14 cellular contexts compared by ENCODE assay signal in genomic region chr7:75957021-75957736, GRCh38. TPM values are rescaled to one million over a fixed set of nuclear protein-coding genes. Genes with fewer than 3 reads are reported as not detected.
DNase-seq lines count a peak whose midpoint lies in the region; ATAC-seq and TF ChIP-seq lines count a peak whose summit lies in the region.
"Had no signal": no experiment of that assay in that cellular context is flagged by ENCODE, and none has a peak within 500 bp of the region (broad histone marks: within the 10 kb centered on the region; RNA-seq: fewer than 3 reads in every experiment).

No MANE protein-coding gene starts in this region.

- H2AK5ac ChIP-seq in mesendoderm (ENCODE audit: low read length), result no peak overlapping the region

- no peak overlapping the region for H2BK120ac ChIP-seq in mesendoderm (ENCODE audit: low read depth, low read length)

- 72 to 83% (median 77%) methylated on average over 16 of the region's 16 CpGs for WGBS in heart left ventricle, 4 donors
- WGBS in mesendoderm (ENCODE audit: extremely low coverage, insufficient coverage, low lambda C conversion rate), result no CpG with 5 or more reads among the region's 16 CpGs
- 92% methylated on average over 16 of the region's 16 CpGs for WGBS in esophagus muscularis mucosa

- H3K9me3 ChIP-seq in heart left ventricle (no peaks in the 10 kb centered on the region), esophagus muscularis mucosa (no peaks in the 10 kb centered on the region)
- H3K9me3 ChIP-seq: tibial nerve had no signal

- no peak overlapping the region for H3K23ac ChIP-seq in mesendoderm (ENCODE audit: low read length)

- no peak overlapping the region for H3K18ac ChIP-seq in mesendoderm (ENCODE audit: low read length)

- H3K4me3 ChIP-seq in heart left ventricle (no peak overlapping the region), mesendoderm (ENCODE audit: low read length) (no peak overlapping the region), esophagus muscularis mucosa (no peak overlapping the region)
- H3K4me3 ChIP-seq: tibial nerve had no signal

- in situ Hi-C loops in ACHN (cut with HindIII; ENCODE audit: low pct_ligation_motif_present, low pct_unique_long_range_greater_than_20kb, low sequenced_read_pairs), result no loop called here

- no peak overlapping the region for H3K4ac ChIP-seq in mesendoderm (ENCODE audit: low read depth, low read length)

- H4K8ac ChIP-seq in mesendoderm (ENCODE audit: low read depth, low read length), result no peak overlapping the region

- ATAC-seq in Right ventricle myocardium superior (ENCODE audit: poor library complexity), result peak; percentile 49
- ATAC-seq in heart left ventricle, result peak in 3 of 4 donors; percentile 23 to 41 (median 26)
- ATAC-seq in HG03139 (IDR thresholded peaks at IDR 0.05; ENCODE audit: unreplicated experiment), result no peak
- ATAC-seq: natural killer cell treated with Interleukin-12 subunit alpha and Interleukin-12 subunit beta and Interleukin-15 and Interleukin-18, amount 100 ng/mL, for 72 hours; T-helper 17 cell had no signal

- H3K27ac ChIP-seq in heart left ventricle (no peak overlapping the region), mesendoderm (ENCODE audit: low read depth, low read length) (peak overlapping the region; percentile 52), esophagus muscularis mucosa (replicated peaks in 1 of 4) (no peak overlapping the region)
- H3K27ac ChIP-seq: tibial nerve had no signal

- peaks cover 0 to 77% (median 51%) of the 10 kb centered on the region in 9 donors for H3K36me3 ChIP-seq in heart left ventricle
- H3K36me3 ChIP-seq in mesendoderm (ENCODE audit: control insufficient read depth, insufficient read depth, low read length), result peaks cover 7% of the 10 kb centered on the region
- H3K36me3 ChIP-seq in esophagus muscularis mucosa, result peaks cover 32 to 74% (median 67%) of the 10 kb centered on the region in 4 donors

- intact Hi-C loops in Right ventricle myocardium superior (cut with DNase I), result no loop called here
- intact Hi-C loops in cardiac septum (cut with DNase I), result no loop called here
- intact Hi-C loops in heart left ventricle (cut with DNase I), result loop anchor here in 2 of 10 donors (5.0 to 10.0 kb wide), 2 partner anchors 35 to 58 kb away; no protein-coding TSS in a partner anchor
- intact Hi-C loops in esophagus muscularis mucosa (cut with DNase I), result no loop called here

- H3K4me1 ChIP-seq in heart left ventricle (peaks cover 0 to 21% (median 7%) of the 10 kb centered on the region in 12 donors), mesendoderm (ENCODE audit: control insufficient read depth, low read depth, low read length) (peaks cover 4% of the 10 kb centered on the region), esophagus muscularis mucosa (peaks cover 2 to 9% (median 4%) of the 10 kb centered on the region in 4 donors)

- DNase-seq in Right ventricle myocardium superior, result no peak
- DNase-seq in cardiac septum (ENCODE audit: low spot score), result no peak
- peak in 1 of 5 donors; percentile 26 for DNase-seq in heart left ventricle
- DNase-seq in mesendoderm, result peak; percentile 94
- no peak for DNase-seq in esophagus muscularis mucosa (ENCODE audit: extremely low spot score)
- no peak for DNase-seq in ACHN
- DNase-seq in SK-N-DZ (ENCODE audit: low spot score), result no peak
- DNase-seq: activated effector memory CD4-positive, alpha-beta T cell treated with Interleukin-2 at 50 U/mL for 16 hours; erythroblast; NCI-H2227 treated with DMSO at 0.1 percent for 48 hours; T-helper 17 cell had no signal

- no peak overlapping the region for H2BK5ac ChIP-seq in mesendoderm (ENCODE audit: low read length)

- no peak for TF ChIP-seq POLR2A in heart left ventricle (IDR thresholded peaks at IDR 0.05)
- TF ChIP-seq POLR2A in esophagus muscularis mucosa (IDR thresholded peaks at IDR 0.05; ENCODE audit: low read depth), result no peak

- no peak overlapping the region for H2BK15ac ChIP-seq in mesendoderm (replicated peaks; ENCODE audit: low read depth)

- H4K5ac ChIP-seq in mesendoderm (ENCODE audit: low read length), result no peak overlapping the region

- TF ChIP-seq EP300 in esophagus muscularis mucosa (IDR thresholded peaks at IDR 0.05), result no peak

- H3K79me1 ChIP-seq in mesendoderm (ENCODE audit: low read length), result no peaks in the 10 kb centered on the region

- H3K79me2 ChIP-seq in mesendoderm (ENCODE audit: control insufficient read depth, insufficient read depth, low read length), result no peaks in the 10 kb centered on the region

- no peak overlapping the region for H3K4me2 ChIP-seq in mesendoderm (ENCODE audit: low read length)

- TF ChIP-seq CTCF in heart left ventricle (IDR thresholded peaks at IDR 0.05) (no peak), esophagus muscularis mucosa (IDR thresholded peaks at IDR 0.05) (no peak)

- H3K27me3 ChIP-seq in heart left ventricle, result no peaks in the 10 kb centered on the region
- H3K27me3 ChIP-seq in mesendoderm (ENCODE audit: insufficient read depth, low read length, poor library complexity), result no peaks in the 10 kb centered on the region
- no peaks in the 10 kb centered on the region for H3K27me3 ChIP-seq in esophagus muscularis mucosa
- H3K27me3 ChIP-seq: tibial nerve had no signal

- H3K56ac ChIP-seq in mesendoderm (ENCODE audit: low read length), result peak overlapping the region; percentile 60

- peak overlapping the region; percentile 19 for H3K9ac ChIP-seq in mesendoderm (ENCODE audit: low read length)

RNA-seq across cellular contexts. Expression of gene TMEM120A, which starts 37.2 kb away (rescaled TPM):
- total RNA-seq in Right ventricle myocardium superior, result 90.7 TPM
- 138 TPM for total RNA-seq in cardiac septum
- total RNA-seq in heart left ventricle, result 100 to 1,000 TPM in 7 of 9 donors, 10 to 100 TPM in 2; 63.8 to 181 (median 125) TPM
- 100 to 1,000 TPM; 138 to 152 TPM for polyA plus RNA-seq in heart left ventricle
- polyA plus RNA-seq in mesendoderm (2013, experiment 1 of 2), result 8.8 TPM
- 10.0 TPM for polyA plus RNA-seq in mesendoderm (2013, experiment 2 of 2)
- 10 to 100 TPM; 23.2 to 37.8 (median 31.2) TPM for total RNA-seq in esophagus muscularis mucosa
- polyA plus RNA-seq in SK-N-DZ (2014; cell fraction: cytosol; rRNA removed), result 20.5 and 25.9 TPM in 2 replicates
- polyA plus RNA-seq in SK-N-DZ (2014; cell fraction: nucleus; rRNA removed), result 30.2 and 33.7 TPM in 2 replicates

RNA-seq across cellular contexts. Expression of gene POR, which starts 42.2 kb away (rescaled TPM):
- 54.7 TPM for total RNA-seq in Right ventricle myocardium superior
- 39.7 TPM for total RNA-seq in cardiac septum
- 100 to 1,000 TPM in 2 of 9 donors, 10 to 100 TPM in 7; 38.3 to 202 (median 80.0) TPM for total RNA-seq in heart left ventricle
- 100 to 1,000 TPM in 1 of 2 donors, 10 to 100 TPM in 1; 69.5 to 169 TPM for polyA plus RNA-seq in heart left ventricle
- 61.3 TPM for polyA plus RNA-seq in mesendoderm (2013, experiment 1 of 2)
- polyA plus RNA-seq in mesendoderm (2013, experiment 2 of 2), result 59.2 TPM
- 10 to 100 TPM; 37.8 to 71.4 (median 63.6) TPM for total RNA-seq in esophagus muscularis mucosa
- 69.4 and 75.5 TPM in 2 replicates for polyA plus RNA-seq in SK-N-DZ (2014; cell fraction: cytosol; rRNA removed)
- 98.1 and 107 TPM in 2 replicates for polyA plus RNA-seq in SK-N-DZ (2014; cell fraction: nucleus; rRNA removed)
